ENCODE assay signal across 1 cellular context in the genomic region with DNA sequence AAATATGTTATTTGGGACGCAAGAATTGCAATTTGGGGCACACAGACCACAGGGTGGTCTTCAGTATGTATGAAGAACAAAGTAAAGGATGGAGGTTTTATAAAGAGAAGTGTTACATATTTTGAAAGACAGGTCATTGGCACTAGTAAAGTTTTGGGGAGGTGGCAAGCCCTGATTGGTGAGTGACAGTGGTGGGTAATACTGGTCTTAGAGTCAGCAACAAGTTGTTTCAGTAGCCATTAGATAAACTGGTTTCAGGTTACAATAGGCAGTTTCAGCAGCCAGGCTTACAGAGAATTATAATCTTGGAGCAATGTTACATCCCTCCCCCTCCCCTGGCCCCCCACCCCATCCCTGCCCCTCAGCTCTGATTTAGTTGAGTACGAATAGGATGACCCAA.
TF ChIP-seq lines count a peak whose summit lies in the region.

No MANE protein-coding gene starts in this region.

TF ChIP-seq in HepG2, 621 proteins besides CTCF, POLR2A, EP300 and RAD21 (continued from another document):
- TF ChIP-seq ZNF274 (CRISPR knock-in tag; IDR thresholded peaks at IDR 0.05) (no peak), SIX1 (CRISPR knock-in tag; IDR thresholded peaks at IDR 0.05; ENCODE audit: borderline replicate concordance) (peak; percentile 48; the same call in 1 of the 2 replicates)
